In the genomic region with DNA sequence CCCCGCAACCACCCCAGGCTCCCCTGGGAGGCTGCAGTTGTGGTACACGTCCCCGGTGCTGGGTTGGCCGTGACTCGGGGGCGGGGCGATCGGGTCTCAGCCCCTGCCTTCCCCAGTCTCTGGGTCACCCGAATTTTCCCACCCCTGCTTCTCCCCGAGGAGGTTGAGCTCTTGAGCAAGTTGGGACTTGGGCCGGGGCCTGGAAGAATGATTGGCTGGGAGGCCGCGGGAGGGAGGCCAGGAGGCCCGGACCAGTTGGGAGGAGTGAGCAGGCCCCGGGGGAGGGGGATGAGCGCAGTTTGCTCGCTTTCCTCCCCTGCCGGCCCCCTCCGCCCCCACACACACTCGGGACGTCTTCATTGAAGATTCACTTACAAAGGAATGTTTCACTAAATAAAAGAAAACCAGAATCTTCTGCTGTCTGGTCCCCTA, we compare ENCODE assay signal across 8 cellular contexts. TPM values are rescaled to one million over a fixed set of nuclear protein-coding genes. Genes with fewer than 3 reads are reported as not detected.
A peak's percentile ranks its signal among the peaks of the same experiment; 100 is the strongest.
DNase-seq lines count a peak whose midpoint lies in the region; ATAC-seq and TF ChIP-seq lines count a peak whose summit lies in the region.

No MANE protein-coding gene starts in this region.

- peaks cover 15% of the 10 kb centered on the region for H3K36me3 Mint-ChIP-seq in activated naive CD4-positive, alpha-beta T cell treated with anti-CD3 and anti-CD28 coated beads, Interleukin-2, amount 10 ng/mL, durations not matched to agents 7 days and 5 days

- CTCF ChIA-PET in activated naive CD4-positive, alpha-beta T cell treated with anti-CD3 and anti-CD28 coated beads, Interleukin-2, amount 10 ng/mL, durations not matched to agents 7 days and 5 days (lab: Charles Lee) = interaction anchor here (2.5 kb wide), 1 partner anchor 8 kb away, joined by 16 read pairs; a partner anchor contains a TSS

- DNase-seq in activated naive CD4-positive, alpha-beta T cell treated with anti-CD3 and anti-CD28 coated beads, Interleukin-2, amount 10 ng/mL, durations not matched to agents 7 days and 5 days = peak; percentile 36
- DNase-seq in germinal center (ENCODE audit: low spot score) (peak; percentile 40), nucleus accumbens (lab: John Stamatoyannopoulos, UW) (peak in 44 of 56 donors; percentile 13 to 77 (median 48)), mesenteric fat pad (ENCODE audit: low spot score) (no peak), NCI-H2107 (lab: John Stamatoyannopoulos, UW) (no peak)
- no peak for DNase-seq in effector CD4-positive, alpha-beta T cell

- peak overlapping the region; percentile 22 for H3K4me3 ChIP-seq in GM12875 (ENCODE audit: low read depth, low read length)

- peaks cover 14% of the 10 kb centered on the region for H3K27me3 Mint-ChIP-seq in activated naive CD4-positive, alpha-beta T cell treated with anti-CD3 and anti-CD28 coated beads, Interleukin-2, amount 10 ng/mL, durations not matched to agents 7 days and 5 days

- no peak for ATAC-seq in GM18502 (IDR thresholded peaks at IDR 0.05; ENCODE audit: poor library complexity, unreplicated experiment)

- TF ChIP-seq CTCF in GM12875 (IDR thresholded peaks at IDR 0.05; ENCODE audit: borderline replicate concordance, insufficient read depth, low read depth, low read length) = no peak

- no peaks in the 10 kb centered on the region for H3K9me3 Mint-ChIP-seq in activated naive CD4-positive, alpha-beta T cell treated with anti-CD3 and anti-CD28 coated beads, Interleukin-2, amount 10 ng/mL, durations not matched to agents 7 days and 5 days

- H3K27ac Mint-ChIP-seq in activated naive CD4-positive, alpha-beta T cell treated with anti-CD3 and anti-CD28 coated beads, Interleukin-2, amount 10 ng/mL, durations not matched to agents 7 days and 5 days = peak overlapping the region; percentile 7

- peaks cover 51% of the 10 kb centered on the region for H3K4me1 Mint-ChIP-seq in activated naive CD4-positive, alpha-beta T cell treated with anti-CD3 and anti-CD28 coated beads, Interleukin-2, amount 10 ng/mL, durations not matched to agents 7 days and 5 days

- peak overlapping the region; percentile 44 for H3K4me3 Mint-ChIP-seq in activated naive CD4-positive, alpha-beta T cell treated with anti-CD3 and anti-CD28 coated beads, Interleukin-2, amount 10 ng/mL, durations not matched to agents 7 days and 5 days

RNA-seq across cellular contexts. Expression of a gene that starts 4.5 kb away (rescaled TPM):
- 42.1 TPM for total RNA-seq in mesenteric fat pad

RNA-seq across cellular contexts. Expression of a gene that starts 8.3 kb away (rescaled TPM):
- 10.9 TPM for total RNA-seq in mesenteric fat pad

RNA-seq across cellular contexts. Expression of a gene that starts 11.5 kb away (rescaled TPM):
- total RNA-seq in mesenteric fat pad = 64.2 TPM

RNA-seq across cellular contexts. Expression of a gene that starts 17.9 kb away (rescaled TPM):
- total RNA-seq in mesenteric fat pad = 5.1 TPM

Comparison
In these comparisons a context has a peak if more than half of its experiments do, and no peak if none do; other contexts are left out.
1. DNase-seq: peak in activated naive CD4-positive, alpha-beta T cell treated with anti-CD3 and anti-CD28 coated beads, Interleukin-2, amount 10 ng/mL, durations not matched to agents 7 days and 5 days (single experiment), germinal center (single experiment) and nucleus accumbens (44 of 56); none in mesenteric fat pad (single experiment), effector CD4-positive, alpha-beta T cell (single experiment) and NCI-H2107 (single experiment).